ENCODE assay signal across 31 cellular contexts in the genomic region with DNA sequence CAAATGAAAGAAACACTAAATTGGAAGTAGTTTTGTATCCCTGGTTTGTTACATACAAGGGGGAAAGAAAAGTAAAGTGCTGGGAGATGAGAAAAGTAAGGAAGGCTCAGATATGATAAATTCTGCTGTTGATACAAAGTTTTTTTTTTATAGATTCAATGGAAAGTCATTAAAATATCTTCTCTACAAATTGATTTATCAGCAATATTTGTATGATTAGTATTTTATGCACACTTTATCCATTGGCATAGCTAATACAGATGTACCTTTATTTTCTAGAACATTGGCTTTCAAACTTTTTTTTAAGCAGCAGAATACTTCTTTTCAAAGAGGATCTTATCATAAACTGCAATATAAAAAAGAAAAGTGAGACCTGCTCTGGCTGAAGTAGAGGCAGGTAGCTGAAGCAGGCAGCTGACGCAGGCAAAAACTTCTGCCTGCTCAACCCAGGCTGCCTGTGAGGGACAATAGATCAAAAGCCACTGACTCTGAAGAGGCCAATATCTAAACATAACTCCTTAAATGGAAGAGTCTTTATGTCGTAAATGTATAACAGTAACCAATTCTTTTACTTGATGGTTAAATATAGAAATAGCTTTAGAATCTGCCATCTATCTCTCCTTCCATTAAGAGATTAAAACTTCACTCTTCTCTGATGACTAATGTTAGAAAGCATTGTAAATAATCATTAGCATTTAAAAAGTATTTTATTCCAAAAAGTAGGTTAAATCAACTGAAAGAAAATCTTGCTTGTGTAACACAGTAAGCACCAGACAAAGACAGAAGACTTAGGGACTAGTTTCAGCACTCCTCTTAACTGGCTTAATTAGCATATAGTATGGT.
"Had no signal": no experiment of that assay in that cellular context is flagged by ENCODE, and none has a peak within 500 bp of the region (broad histone marks: within the 10 kb centered on the region; RNA-seq: fewer than 3 reads in every experiment).

No MANE protein-coding gene starts in this region.

- H3K36me3 ChIP-seq: breast epithelium, esophagus squamous epithelium, gastrocnemius medialis, stomach, thyroid gland, upper lobe of left lung, vagina had no signal

- H3K9me3 ChIP-seq: breast epithelium, esophagus squamous epithelium, gastrocnemius medialis, psoas muscle, stomach, thyroid gland, upper lobe of left lung, vagina had no signal

- H3K27me3 ChIP-seq: breast epithelium, esophagus squamous epithelium, gastrocnemius medialis, stomach, thyroid gland, upper lobe of left lung, vagina had no signal

- H3K27ac ChIP-seq: breast epithelium, epithelial cell of prostate, esophagus squamous epithelium, gastrocnemius medialis, parathyroid adenoma, psoas muscle, stomach, thyroid gland, upper lobe of left lung, vagina had no signal

- ATAC-seq: activated CD4-positive, alpha-beta T cell treated with anti-CD3 and anti-CD28 coated beads for 36 hours; activated CD8-positive, alpha-beta memory T cell treated with anti-CD3 and anti-CD28 coated beads, Interleukin-2, amount 10 ng/mL, durations not matched to agents 7 days and 5 days; activated CD8-positive, alpha-beta T cell treated with anti-CD3 and anti-CD28 coated beads, Interleukin-2, amount 10 ng/mL, durations not matched to agents 7 days and 5 days; activated naive CD4-positive, alpha-beta T cell treated with anti-CD3 and anti-CD28 coated beads, Interleukin-2, amount 50 U/mL, for 72 hours; activated T-cell treated with anti-CD3 and anti-CD28 coated beads, Interleukin-2, amount 50 U/mL, for 72 hours; gastrocnemius medialis; left colon; psoas muscle; stimulated activated naive B cell treated with anti-CD40 and anti-IgM and Interleukin-4, amounts not matched to agents 10 μg/mL and 1 μg/mL and 100 μg/mL, for 72 hours had no signal

- H3K79me2 ChIP-seq: parathyroid adenoma had no signal

- H2AFZ ChIP-seq: parathyroid adenoma had no signal

- DNase-seq: activated CD4-positive, alpha-beta T cell treated with anti-CD3 and anti-CD28 coated beads for 36 hours; activated CD4-positive, CD25-positive, alpha-beta regulatory T cell; activated CD8-positive, alpha-beta memory T cell treated with anti-CD3 and anti-CD28 coated beads, Interleukin-2, amount 10 ng/mL, durations not matched to agents 7 days and 5 days; activated CD8-positive, alpha-beta T cell treated with anti-CD3 and anti-CD28 coated beads, Interleukin-2, amount 10 ng/mL, durations not matched to agents 7 days and 5 days; activated naive CD4-positive, alpha-beta T cell; activated T-cell treated with anti-CD3 and anti-CD28 coated beads, Interleukin-2, amount 50 U/mL, for 72 hours; central memory CD4-positive, alpha-beta T cell; dermis blood vessel endothelial cell; effector CD8-positive, alpha-beta T cell; esophagus squamous epithelium; gastrocnemius medialis; hypothalamus; immature natural killer cell; kidney; left colon; mammary epithelial cell; naive B cell; nephron progenitor cell; nucleus accumbens; psoas muscle; stimulated activated CD4-positive, alpha-beta T cell treated with anti-CD3 and anti-CD28 coated beads, Interleukin-15, amount 100 ng/mL, for 24 hours; stimulated activated CD4-positive, alpha-beta T cell treated with anti-CD3 and anti-CD28 coated beads, Interleukin-2, amount 100 ng/mL, for 24 hours; stimulated activated naive B cell treated with anti-CD40 and anti-IgM and Interleukin-4, amounts not matched to agents 10 μg/mL and 1 μg/mL and 100 μg/mL, for 72 hours; stomach; thyroid gland; upper lobe of left lung had no signal

- H3K9ac ChIP-seq: parathyroid adenoma had no signal

- H3K4me3 ChIP-seq: breast epithelium, esophagus squamous epithelium, gastrocnemius medialis, psoas muscle, stomach, thyroid gland, upper lobe of left lung, vagina had no signal

- H3K4me1 ChIP-seq: breast epithelium, esophagus squamous epithelium, gastrocnemius medialis, parathyroid adenoma, psoas muscle, stomach, thyroid gland, upper lobe of left lung, vagina had no signal
